ENCODE assay signal across 8 cellular contexts in genomic region chr2:74080346-74080745, GRCh38.
DNase-seq lines count a peak whose midpoint lies in the region; ATAC-seq and TF ChIP-seq lines count a peak whose summit lies in the region.

No MANE protein-coding gene starts in this region.

- H3K9me3 Mint-ChIP-seq in CD14-positive monocyte, result peaks cover 0 to 2% (median 0%) of the 10 kb centered on the region in 7 donors

- intact Hi-C loops in CD14-positive monocyte (cut with micrococcal nuclease), result no loop called here

- DNase-seq in CD14-positive monocyte (ENCODE audit: low spot score) (no peak), fibroblast of the aortic adventitia (ENCODE audit: low read depth) (peak; percentile 11), OCI-M2 (lab: John Stamatoyannopoulos, UW; ENCODE audit: unreplicated experiment) (no peak), kidney tubule cell (ENCODE audit: low spot score) (no peak), EL (no peak)
- no peak for DNase-seq in effector CD8-positive, alpha-beta T cell (lab: John Stamatoyannopoulos, UW)

- no peak overlapping the region for H3K4me3 ChIP-seq in fibroblast of the aortic adventitia (ENCODE audit: low read depth, low read length)

- no peaks in the 10 kb centered on the region for H3K27me3 Mint-ChIP-seq in CD14-positive monocyte (ENCODE audit: low read depth in 3 of 3)

- peaks cover 65 to 80% of the 10 kb centered on the region in 2 donors for H3K36me3 Mint-ChIP-seq in CD14-positive monocyte

- TF ChIP-seq CTCF in CD14-positive monocyte (IDR thresholded peaks at IDR 0.05) (peak; percentile 49), fibroblast of the aortic adventitia (IDR thresholded peaks at IDR 0.05; ENCODE audit: insufficient read depth, low read length) (peak; percentile 17)

- H3K4me1 Mint-ChIP-seq in CD14-positive monocyte, result peaks cover 42% of the 10 kb centered on the region

- peak; percentile 17 for ATAC-seq in GM19467 (IDR thresholded peaks at IDR 0.05; ENCODE audit: unreplicated experiment)
- ATAC-seq in HG03520 (IDR thresholded peaks at IDR 0.05; ENCODE audit: unreplicated experiment), result peak; percentile 12

- peak overlapping the region; percentile 87 to 96 (median 95) for H3K27ac Mint-ChIP-seq in CD14-positive monocyte

- peak overlapping the region; percentile 75 to 84 for H3K4me3 Mint-ChIP-seq in CD14-positive monocyte
